Comparison of ENCODE assay signal across 8 cellular contexts in genomic region chr19:13060964-13061927, GRCh38. TPM values are rescaled to one million over a fixed set of nuclear protein-coding genes. Genes with fewer than 3 reads are reported as not detected.
DNase-seq lines count a peak whose midpoint lies in the region; ATAC-seq, FAIRE-seq and TF ChIP-seq lines count a peak whose summit lies in the region.

No MANE protein-coding gene starts in this region.

- peaks cover 79% of the 10 kb centered on the region for H3K27me3 Mint-ChIP-seq in nephron (ENCODE audit: low read depth)

- DNase-seq in GM12892 (ENCODE audit: insufficient read length) (peak; percentile 93), LoVo (ENCODE audit: low spot score) (peak; percentile 82), SHP77 treated with DMSO at 0.1 percent for 48 hours (lab: John Stamatoyannopoulos, UW) (peak; percentile 25), activated gamma-delta T cell treated with Interleukin-2 at 50 U/mL for 16 hours (peak; percentile 77), fibroblast of the conjunctiva (ENCODE audit: low read depth) (peak; percentile 55)
- DNase-seq in stimulated activated naive CD4-positive, alpha-beta T cell (lab: John Stamatoyannopoulos, UW), result peak; percentile 41 to 72 (median 63)

- peak; percentile 90 for FAIRE-seq in GM12892 (lab: Jason Lieb, UNC)

- peak overlapping the region; percentile 71 to 74 (median 72) for H3K4me3 Mint-ChIP-seq in nephron

- ATAC-seq in HG02759 (IDR thresholded peaks at IDR 0.05; ENCODE audit: unreplicated experiment), result no peak

- TF ChIP-seq CTCF in nephron (IDR thresholded peaks at IDR 0.05; ENCODE audit: unreplicated experiment in 3 of 3), result peak; percentile 97 to 99 (median 98)

- no peak for TF ChIP-seq POLR2A in GM12892 (IDR thresholded peaks at IDR 0.05; ENCODE audit: low read depth, low read length)

- H3K27ac Mint-ChIP-seq in nephron, result peak overlapping the region; percentile 30 to 90 (median 78)

- no peaks in the 10 kb centered on the region for H3K36me3 Mint-ChIP-seq in nephron (ENCODE audit: low read depth)

- peaks cover 80% of the 10 kb centered on the region for H3K4me1 Mint-ChIP-seq in nephron

- H3K9me3 Mint-ChIP-seq in nephron, result no peaks in the 10 kb centered on the region

RNA-seq across cellular contexts. Expression of gene LYL1, which starts 41.4 kb away (rescaled TPM):
- 1.2 TPM for polyA plus RNA-seq in GM12892 (2012; ENCODE audit: missing spikeins)

RNA-seq across cellular contexts. Expression of gene TRMT1, which starts 55.3 kb away (rescaled TPM):
- 39.1 TPM for polyA plus RNA-seq in GM12892 (2012; ENCODE audit: missing spikeins)

RNA-seq across cellular contexts. Expression of gene NACC1, which starts 56.8 kb away (rescaled TPM):
- polyA plus RNA-seq in GM12892 (2012; ENCODE audit: missing spikeins), result 8.5 TPM

Comparison
In these comparisons a context has a peak if more than half of its experiments do, and no peak if none do; other contexts are left out.
1. DNase-seq: peak in every context shown above with its lines; median percentile 93 in GM12892; 82 in LoVo; 77 in activated gamma-delta T cell treated with Interleukin-2 at 50 U/mL for 16 hours; 63 in stimulated activated naive CD4-positive, alpha-beta T cell; 55 in fibroblast of the conjunctiva; 25 in SHP77 treated with DMSO at 0.1 percent for 48 hours.